7 cellular contexts compared by ENCODE assay signal in the genomic region with DNA sequence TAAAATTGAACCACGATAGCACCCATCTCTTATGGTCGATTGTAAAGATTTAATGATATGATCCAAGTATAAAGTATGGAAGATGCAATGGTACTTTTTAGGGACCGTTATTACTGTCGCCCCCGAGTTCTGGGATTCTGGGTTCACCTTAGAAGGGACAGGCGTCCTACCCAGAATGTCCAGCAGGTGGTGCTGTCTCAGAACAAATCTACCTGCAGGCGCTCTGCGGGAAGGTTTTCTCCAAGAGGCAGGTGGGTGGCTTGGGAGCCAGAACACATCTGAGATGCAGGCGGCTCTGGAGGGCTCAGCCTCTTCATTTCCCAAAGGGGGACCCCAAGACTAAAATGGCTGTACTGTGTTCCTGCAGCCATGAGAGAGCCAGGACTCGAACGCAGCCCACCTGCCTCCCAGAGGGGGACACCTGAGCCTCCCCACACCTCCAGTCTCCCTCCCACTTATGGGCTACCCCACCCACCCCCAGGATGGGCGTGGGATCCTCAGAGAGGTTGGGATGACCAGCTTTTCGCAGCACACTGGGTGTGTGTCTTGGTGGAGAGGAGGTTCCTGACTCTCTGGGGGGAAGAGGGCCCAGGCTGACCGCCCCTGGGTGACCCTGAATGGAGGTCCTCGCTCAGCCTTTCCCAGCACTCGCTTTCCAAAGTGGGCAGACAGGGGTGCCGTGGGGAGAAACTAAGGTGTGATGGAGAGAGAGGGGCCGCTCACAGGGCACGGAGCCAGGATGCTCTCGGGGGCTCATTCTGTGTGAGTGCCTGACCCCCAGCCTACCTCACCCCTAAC. TPM values are rescaled to one million over a fixed set of nuclear protein-coding genes. Genes with fewer than 3 reads are reported as not detected.
DNase-seq lines count a peak whose midpoint lies in the region; ATAC-seq and TF ChIP-seq lines count a peak whose summit lies in the region.

No MANE protein-coding gene starts in this region.

- no peaks in the 10 kb centered on the region for H3K4me1 ChIP-seq in breast epithelium

- H3K27ac ChIP-seq in breast epithelium, result no peak overlapping the region

- DNase-seq in NCI-H1105 (lab: John Stamatoyannopoulos, UW) (peak; percentile 72), UCSD-AML1 (lab: John Stamatoyannopoulos, UW; ENCODE audit: unreplicated experiment) (peak; percentile 48), breast epithelium (ENCODE audit: low spot score in 2 of 2) (peak; percentile 67 to 76), kidney tubule cell (ENCODE audit: low spot score) (peak; percentile 64)
- DNase-seq in stimulated activated CD4-positive, alpha-beta T cell treated with anti-CD3 and anti-CD28 coated beads, Interleukin-4, amount 100 ng/mL, for 24 hours, result peak; percentile 81

- intact Hi-C loops in breast epithelium (cut with DNase I; ENCODE audit: low total_unique reads), result loop anchor here (10.0 kb wide), 2 partner anchors 124 to 716 kb away; no protein-coding TSS in a partner anchor

- no peak for ATAC-seq in GM18511 (IDR thresholded peaks at IDR 0.05; ENCODE audit: unreplicated experiment)

- no peaks in the 10 kb centered on the region for H3K27me3 ChIP-seq in breast epithelium

- TF ChIP-seq POLR2A in breast epithelium (IDR thresholded peaks at IDR 0.05), result no peak

- H3K9me3 ChIP-seq in breast epithelium, result no peaks in the 10 kb centered on the region

- H3K4me3 ChIP-seq in breast epithelium, result no peak overlapping the region

- peak; percentile 91 for TF ChIP-seq CTCF in GM12872 (IDR thresholded peaks at IDR 0.05; ENCODE audit: insufficient read depth, low read depth, low read length)
- TF ChIP-seq CTCF in breast epithelium (IDR thresholded peaks at IDR 0.05), result peak; percentile 85 to 92 (median 85)

- no peaks in the 10 kb centered on the region for H3K36me3 ChIP-seq in breast epithelium

RNA-seq across cellular contexts. Expression of a gene that starts 28.1 kb away (rescaled TPM):
- 10 to 100 TPM in 1 of 3 donors, 1 to 10 TPM in 2; 2.9 to 11.2 (median 3.5) TPM for total RNA-seq in breast epithelium
